1 cellular context compared by ENCODE assay signal in the genomic region with DNA sequence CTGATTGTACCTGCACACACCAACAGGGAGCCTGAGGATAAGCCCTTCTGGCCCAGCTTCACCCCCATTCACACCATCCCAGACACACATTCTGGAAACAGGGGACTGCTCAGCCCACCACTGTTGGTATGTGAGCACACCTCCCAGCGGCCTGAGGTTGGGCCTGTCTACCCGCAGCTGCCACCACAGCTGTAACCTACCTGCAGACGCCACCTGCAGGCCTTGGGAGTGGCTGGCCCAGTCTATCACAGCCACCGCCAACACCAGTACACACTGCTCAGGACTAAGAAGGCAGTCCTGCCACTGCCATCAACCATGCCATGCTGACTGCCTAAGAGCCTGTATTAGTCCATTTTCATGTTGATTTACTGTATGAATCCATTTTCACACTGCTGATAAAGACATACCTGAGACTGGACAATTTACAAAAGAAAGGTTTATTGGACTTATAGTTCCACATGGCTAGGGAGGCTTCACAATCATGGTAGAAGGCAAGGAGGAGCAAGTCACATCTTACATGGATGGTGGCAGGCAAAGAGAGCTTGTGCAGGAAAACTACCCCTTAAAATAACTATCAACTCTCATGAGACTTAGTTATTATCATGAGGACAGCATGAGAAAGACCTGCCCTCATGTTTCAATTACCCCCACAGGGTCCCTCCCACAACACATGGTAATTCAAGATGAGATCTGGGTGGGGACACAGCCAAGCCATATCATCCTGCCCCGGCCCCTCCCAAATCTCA.
TF ChIP-seq lines count a peak whose summit lies in the region.

No MANE protein-coding gene starts in this region.

TF ChIP-seq in H1, 55 proteins besides CTCF, POLR2A, EP300 and RAD21:
- TF ChIP-seq, protein P1, sequence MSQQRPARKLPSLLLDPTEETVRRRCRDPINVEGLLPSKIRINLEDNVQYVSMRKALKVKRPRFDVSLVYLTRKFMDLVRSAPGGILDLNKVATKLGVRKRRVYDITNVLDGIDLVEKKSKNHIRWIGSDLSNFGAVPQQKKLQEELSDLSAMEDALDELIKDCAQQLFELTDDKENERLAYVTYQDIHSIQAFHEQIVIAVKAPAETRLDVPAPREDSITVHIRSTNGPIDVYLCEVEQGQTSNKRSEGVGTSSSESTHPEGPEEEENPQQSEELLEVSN (IDR thresholded peaks at IDR 0.05) = no peak
- no peak for TF ChIP-seq KDM4A (IDR thresholded peaks at IDR 0.05; ENCODE audit: low read depth, low read length, severe bottlenecking)
- no peak for TF ChIP-seq SIX5 (IDR thresholded peaks at IDR 0.05; ENCODE audit: low read depth, low read length)
- no peak for TF ChIP-seq FOSL1 (IDR thresholded peaks at IDR 0.05; ENCODE audit: insufficient read depth, low read depth, low read length)
- no peak for TF ChIP-seq NANOG (IDR thresholded peaks at IDR 0.05; ENCODE audit: insufficient read depth, low read depth, low read length, poor library complexity, severe bottlenecking)
- 0 out of 2 replicates have a peak, but pooled peaks have one; percentile 13 for TF ChIP-seq CREB1 (IDR thresholded peaks at IDR 0.05)
- 0 out of 2 replicates have a peak, but pooled peaks have one; percentile 45 for TF ChIP-seq TEAD4 (IDR thresholded peaks at IDR 0.05; ENCODE audit: low read depth, low read length)
- no peak for TF ChIP-seq KDM5A (IDR thresholded peaks at IDR 0.05; ENCODE audit: low read length)
